ENCODE assay signal across 10 cellular contexts in genomic region chr17:75738218-75738802, GRCh38. TPM values are rescaled to one million over a fixed set of nuclear protein-coding genes. Genes with fewer than 3 reads are reported as not detected.
DNase-seq lines count a peak whose midpoint lies in the region; ATAC-seq, FAIRE-seq and TF ChIP-seq lines count a peak whose summit lies in the region.
"Had no signal": no experiment of that assay in that cellular context is flagged by ENCODE, and none has a peak within 500 bp of the region (broad histone marks: within the 10 kb centered on the region; RNA-seq: fewer than 3 reads in every experiment).

No MANE protein-coding gene starts in this region.

- H3K4me3 Mint-ChIP-seq in CD14-positive monocyte = peak overlapping the region; percentile 60 to 72
- H3K4me3 Mint-ChIP-seq in activated CD4-positive, alpha-beta memory T cell treated with anti-CD3 and anti-CD28 coated beads, Interleukin-2, amount 10 ng/mL, durations not matched to agents 7 days and 5 days = no peak overlapping the region

- ATAC-seq in lower lobe of right lung = peak; percentile 27 to 65

- H3K27ac Mint-ChIP-seq in CD14-positive monocyte = peak overlapping the region; percentile 95 to 98 (median 98)
- no peak overlapping the region for H3K27ac Mint-ChIP-seq in activated CD4-positive, alpha-beta memory T cell treated with anti-CD3 and anti-CD28 coated beads, Interleukin-2, amount 10 ng/mL, durations not matched to agents 7 days and 5 days

- 63% methylated on average over 12 of the region's 14 CpGs for WGBS in esophagus muscularis mucosa

- peak; percentile 88 for FAIRE-seq in HTR-8/SVneo (lab: Jason Lieb, UNC)

- no peak for TF ChIP-seq POLR2A in esophagus muscularis mucosa (IDR thresholded peaks at IDR 0.05; ENCODE audit: low read depth)

- H3K9me3 ChIP-seq in lower lobe of right lung (no peaks in the 10 kb centered on the region), esophagus muscularis mucosa (no peaks in the 10 kb centered on the region)

- peaks cover 16% of the 10 kb centered on the region for H3K36me3 ChIP-seq in lower lobe of right lung
- H3K36me3 ChIP-seq in esophagus muscularis mucosa = peaks cover 0 to 75% (median 15%) of the 10 kb centered on the region in 4 donors

- TF ChIP-seq CTCF in CD14-positive monocyte (IDR thresholded peaks at IDR 0.05) (no peak), lower lobe of right lung (IDR thresholded peaks at IDR 0.05) (no peak), esophagus muscularis mucosa (IDR thresholded peaks at IDR 0.05) (no peak)

- CTCF ChIA-PET in activated CD4-positive, alpha-beta memory T cell treated with anti-CD3 and anti-CD28 coated beads, Interleukin-2, amount 10 ng/mL, durations not matched to agents 7 days and 5 days (lab: Charles Lee) = interaction anchor here (0.6 to 1.9 kb wide), 4 partner anchors 10 to 105 kb away, joined by 3 to 34 read pairs (median 12); partner anchors contain the start of gene SMIM5

- H3K4me1 ChIP-seq in lower lobe of right lung (no peaks in the 10 kb centered on the region), esophagus muscularis mucosa (peaks cover 0 to 3% (median 0%) of the 10 kb centered on the region in 4 donors)

- H3K4me3 ChIP-seq in lower lobe of right lung (no peak overlapping the region), esophagus muscularis mucosa (no peak overlapping the region)

- peaks cover 3% of the 10 kb centered on the region in 2 donors for H3K36me3 Mint-ChIP-seq in CD14-positive monocyte
- no peaks in the 10 kb centered on the region for H3K36me3 Mint-ChIP-seq in activated CD4-positive, alpha-beta memory T cell treated with anti-CD3 and anti-CD28 coated beads, Interleukin-2, amount 10 ng/mL, durations not matched to agents 7 days and 5 days (ENCODE audit: low read depth)

- H3K27me3 ChIP-seq in lower lobe of right lung (ENCODE audit: low read depth) = no peaks in the 10 kb centered on the region
- peaks cover 0 to 8% (median 0%) of the 10 kb centered on the region in 4 donors for H3K27me3 ChIP-seq in esophagus muscularis mucosa

- DNase-seq in CD14-positive monocyte (ENCODE audit: low spot score) = peak; percentile 99
- DNase-seq in HTR-8/SVneo (ENCODE audit: insufficient read length, low spot score) = no peak
- DNase-seq in activated CD4-positive, alpha-beta memory T cell treated with anti-CD3 and anti-CD28 coated beads, Interleukin-2, amount 10 ng/mL, durations not matched to agents 7 days and 5 days = peak; percentile 59
- DNase-seq in lower lobe of right lung = peak; percentile 79
- no peak for DNase-seq in inferior parietal cortex (ENCODE audit: extremely low spot score)
- no peak for DNase-seq in NCI-H2196 treated with DMSO at 0.1 percent for 48 hours (lab: John Stamatoyannopoulos, UW; ENCODE audit: unreplicated experiment)
- no peak for DNase-seq in esophagus muscularis mucosa (ENCODE audit: extremely low spot score)
- no peak for DNase-seq in NCI-H2227 (lab: John Stamatoyannopoulos, UW; ENCODE audit: unreplicated experiment)
- DNase-seq: NCI-H345 had no signal

- H3K9me3 Mint-ChIP-seq in CD14-positive monocyte = peaks cover 0 to 4% (median 0%) of the 10 kb centered on the region in 7 donors
- H3K9me3 Mint-ChIP-seq in activated CD4-positive, alpha-beta memory T cell treated with anti-CD3 and anti-CD28 coated beads, Interleukin-2, amount 10 ng/mL, durations not matched to agents 7 days and 5 days = no peaks in the 10 kb centered on the region

- H3K27me3 Mint-ChIP-seq in CD14-positive monocyte (ENCODE audit: low read depth in 3 of 3) = peaks cover 0 to 2% (median 0%) of the 10 kb centered on the region in 3 donors
- no peaks in the 10 kb centered on the region for H3K27me3 Mint-ChIP-seq in activated CD4-positive, alpha-beta memory T cell treated with anti-CD3 and anti-CD28 coated beads, Interleukin-2, amount 10 ng/mL, durations not matched to agents 7 days and 5 days

- peaks cover 31% of the 10 kb centered on the region for H3K4me1 Mint-ChIP-seq in CD14-positive monocyte
- H3K4me1 Mint-ChIP-seq in activated CD4-positive, alpha-beta memory T cell treated with anti-CD3 and anti-CD28 coated beads, Interleukin-2, amount 10 ng/mL, durations not matched to agents 7 days and 5 days = peaks cover 11% of the 10 kb centered on the region

- H3K27ac ChIP-seq in lower lobe of right lung (no peak overlapping the region), esophagus muscularis mucosa (replicated peaks in 1 of 4) (no peak overlapping the region)

- TF ChIP-seq EP300 in esophagus muscularis mucosa (IDR thresholded peaks at IDR 0.05) = no peak

- intact Hi-C loops in CD14-positive monocyte (cut with micrococcal nuclease) (no loop called here), lower lobe of right lung (cut with DNase I) (no loop called here), esophagus muscularis mucosa (cut with DNase I) (no loop called here)

- POLR2A ChIA-PET in activated CD4-positive, alpha-beta memory T cell treated with anti-CD3 and anti-CD28 coated beads, Interleukin-2, amount 10 ng/mL, durations not matched to agents 7 days and 5 days (lab: Charles Lee) = interaction anchor here (1.1 to 1.9 kb wide), 4 partner anchors 15 to 71 kb away, joined by 3 to 5 read pairs (median 4); partner anchors contain the start of genes RECQL5 and SAP30BP

RNA-seq across cellular contexts. Expression of gene ITGB4, which starts 17.1 kb away (rescaled TPM):
- polyA plus RNA-seq in CD14-positive monocyte = under 1 TPM in 1 of 2 donors, not detected in 1; 0.82 TPM
- under 1 TPM; 0.43 to 0.68 TPM for total RNA-seq in activated CD4-positive, alpha-beta memory T cell treated with anti-CD3 and anti-CD28 coated beads, Interleukin-2, amount 10 ng/mL, durations not matched to agents 7 days and 5 days
- total RNA-seq in lower lobe of right lung (34.7 TPM), esophagus muscularis mucosa (10 to 100 TPM; 36.5 to 57.4 (median 46.6) TPM)
- total RNA-seq: G401 had no signal

RNA-seq across cellular contexts. Expression of gene GALK1, which starts 26.7 kb away (rescaled TPM):
- 100 to 1,000 TPM in 1 of 2 donors, 10 to 100 TPM in 1; 84.3 to 108 TPM for polyA plus RNA-seq in CD14-positive monocyte
- 10 to 100 TPM; 40.0 to 40.6 TPM for total RNA-seq in activated CD4-positive, alpha-beta memory T cell treated with anti-CD3 and anti-CD28 coated beads, Interleukin-2, amount 10 ng/mL, durations not matched to agents 7 days and 5 days
- 34.0 TPM for total RNA-seq in lower lobe of right lung
- 10 to 100 TPM; 16.9 to 34.1 (median 24.4) TPM for total RNA-seq in esophagus muscularis mucosa

RNA-seq across cellular contexts. Expression of gene UNK, which starts 46.3 kb away (rescaled TPM):
- polyA plus RNA-seq in CD14-positive monocyte = 1 to 10 TPM; 6.3 to 7.8 TPM
- total RNA-seq in activated CD4-positive, alpha-beta memory T cell treated with anti-CD3 and anti-CD28 coated beads, Interleukin-2, amount 10 ng/mL, durations not matched to agents 7 days and 5 days = 10 to 100 TPM; 26.1 TPM
- total RNA-seq in lower lobe of right lung = 31.1 TPM
- total RNA-seq in esophagus muscularis mucosa = 10 to 100 TPM; 18.0 to 23.7 (median 20.0) TPM

Comparison
In these comparisons a context has a peak if more than half of its experiments do, and no peak if none do; other contexts are left out.
1. DNase-seq: peak in CD14-positive monocyte (single experiment), activated CD4-positive, alpha-beta memory T cell treated with anti-CD3 and anti-CD28 coated beads, Interleukin-2, amount 10 ng/mL, durations not matched to agents 7 days and 5 days (single experiment) and lower lobe of right lung (single experiment); none in HTR-8/SVneo (single experiment), inferior parietal cortex (single experiment), NCI-H2196 treated with DMSO at 0.1 percent for 48 hours (single experiment), esophagus muscularis mucosa (single experiment) and NCI-H2227 (single experiment).
2. RNA of gene ITGB4, which starts 17.1 kb away (total RNA-seq): 36.5 to 57.4 TPM in esophagus muscularis mucosa and 34.7 TPM in lower lobe of right lung (single experiment); 0.43 to 0.68 TPM in activated CD4-positive, alpha-beta memory T cell treated with anti-CD3 and anti-CD28 coated beads, Interleukin-2, amount 10 ng/mL, durations not matched to agents 7 days and 5 days; every median in the first group is over 10 times any median in the second.